ENCODE assay signal across 1 cellular context in genomic region chr4:42262701-42263490, GRCh38.
TF ChIP-seq lines count a peak whose summit lies in the region.

No MANE protein-coding gene starts in this region.

TF ChIP-seq in endothelial cell of umbilical vein, 7 proteins besides CTCF, POLR2A, EP300 and RAD21 (continued from another document):
- TF ChIP-seq GATA2 (IDR thresholded peaks at IDR 0.05; ENCODE audit: insufficient read depth, insufficient read length, low read depth, low read length) (no peak), MAX (IDR thresholded peaks at IDR 0.05; ENCODE audit: insufficient read depth, insufficient read length) (no peak), JUN (IDR thresholded peaks at IDR 0.05; ENCODE audit: borderline replicate concordance, insufficient read depth, insufficient read length, low read depth) (no peak), FOS (IDR thresholded peaks at IDR 0.05; ENCODE audit: borderline replicate concordance, insufficient read depth, low read length) (no peak)
